ENCODE assay signal across 9 cellular contexts in the genomic region with DNA sequence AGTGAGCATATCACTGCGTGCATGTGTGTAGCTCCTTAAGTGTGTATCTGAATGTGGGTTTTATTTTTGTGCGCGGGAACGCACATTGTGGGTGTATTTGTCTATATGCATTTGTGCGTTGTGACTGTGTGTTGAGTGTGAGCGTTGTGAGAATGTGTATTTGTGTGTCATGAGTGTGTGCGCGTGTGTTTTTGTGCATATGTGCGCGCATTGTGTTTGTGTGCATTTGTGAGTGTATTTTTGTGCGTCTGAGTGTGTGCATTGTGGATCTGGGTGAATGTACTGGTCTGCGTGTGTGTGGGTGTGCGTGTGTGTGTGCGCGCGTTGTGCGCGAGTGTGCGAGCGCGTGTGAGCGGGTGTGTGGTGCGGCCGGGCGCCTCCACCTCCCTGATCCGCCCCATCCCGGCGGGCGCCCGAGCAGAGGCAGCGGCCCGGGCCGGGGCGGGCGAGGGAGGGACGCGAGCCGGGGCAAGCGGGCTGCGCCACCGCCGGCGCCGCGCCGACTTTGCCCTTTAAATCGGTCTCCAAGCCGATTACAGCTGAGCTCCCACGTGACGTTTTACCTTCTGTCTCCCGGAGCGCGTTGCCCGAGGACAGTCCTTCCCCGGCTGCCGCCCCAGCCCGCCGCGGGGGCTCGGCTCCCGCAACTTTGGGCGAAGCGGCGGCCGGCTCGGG. TPM values are rescaled to one million over a fixed set of nuclear protein-coding genes. Genes with fewer than 3 reads are reported as not detected.
A peak's percentile ranks its signal among the peaks of the same experiment; 100 is the strongest.
DNase-seq lines count a peak whose midpoint lies in the region; ATAC-seq and TF ChIP-seq lines count a peak whose summit lies in the region.
"Had no signal": no experiment of that assay in that cellular context is flagged by ENCODE, and none has a peak within 500 bp of the region (broad histone marks: within the 10 kb centered on the region; RNA-seq: fewer than 3 reads in every experiment).

A gene with protein sequence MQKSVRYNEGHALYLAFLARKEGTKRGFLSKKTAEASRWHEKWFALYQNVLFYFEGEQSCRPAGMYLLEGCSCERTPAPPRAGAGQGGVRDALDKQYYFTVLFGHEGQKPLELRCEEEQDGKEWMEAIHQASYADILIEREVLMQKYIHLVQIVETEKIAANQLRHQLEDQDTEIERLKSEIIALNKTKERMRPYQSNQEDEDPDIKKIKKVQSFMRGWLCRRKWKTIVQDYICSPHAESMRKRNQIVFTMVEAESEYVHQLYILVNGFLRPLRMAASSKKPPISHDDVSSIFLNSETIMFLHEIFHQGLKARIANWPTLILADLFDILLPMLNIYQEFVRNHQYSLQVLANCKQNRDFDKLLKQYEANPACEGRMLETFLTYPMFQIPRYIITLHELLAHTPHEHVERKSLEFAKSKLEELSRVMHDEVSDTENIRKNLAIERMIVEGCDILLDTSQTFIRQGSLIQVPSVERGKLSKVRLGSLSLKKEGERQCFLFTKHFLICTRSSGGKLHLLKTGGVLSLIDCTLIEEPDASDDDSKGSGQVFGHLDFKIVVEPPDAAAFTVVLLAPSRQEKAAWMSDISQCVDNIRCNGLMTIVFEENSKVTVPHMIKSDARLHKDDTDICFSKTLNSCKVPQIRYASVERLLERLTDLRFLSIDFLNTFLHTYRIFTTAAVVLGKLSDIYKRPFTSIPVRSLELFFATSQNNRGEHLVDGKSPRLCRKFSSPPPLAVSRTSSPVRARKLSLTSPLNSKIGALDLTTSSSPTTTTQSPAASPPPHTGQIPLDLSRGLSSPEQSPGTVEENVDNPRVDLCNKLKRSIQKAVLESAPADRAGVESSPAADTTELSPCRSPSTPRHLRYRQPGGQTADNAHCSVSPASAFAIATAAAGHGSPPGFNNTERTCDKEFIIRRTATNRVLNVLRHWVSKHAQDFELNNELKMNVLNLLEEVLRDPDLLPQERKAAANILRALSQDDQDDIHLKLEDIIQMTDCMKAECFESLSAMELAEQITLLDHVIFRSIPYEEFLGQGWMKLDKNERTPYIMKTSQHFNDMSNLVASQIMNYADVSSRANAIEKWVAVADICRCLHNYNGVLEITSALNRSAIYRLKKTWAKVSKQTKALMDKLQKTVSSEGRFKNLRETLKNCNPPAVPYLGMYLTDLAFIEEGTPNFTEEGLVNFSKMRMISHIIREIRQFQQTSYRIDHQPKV (N-terminal part only) (plus strand): TSS at position 596 of the 675 bp plus-strand sequence. CDS start 376 bp downstream, outside the sequence.

- no peak for TF ChIP-seq CTCF in CD8-positive, alpha-beta T cell (IDR thresholded peaks at IDR 0.05)
- no peak for TF ChIP-seq CTCF in Panc1 (IDR thresholded peaks at IDR 0.05)
- TF ChIP-seq CTCF in thyroid gland (IDR thresholded peaks at IDR 0.05) = no peak

- intact Hi-C loops in CD8-positive, alpha-beta T cell (cut with DNase I, micrococcal nuclease) = loop anchor here (1.0 to 5.0 kb wide), 5 partner anchors 92 to 1012 kb away; a partner anchor contains a TSS
- intact Hi-C loops in Panc1 (cut with micrococcal nuclease; ENCODE audit: unreplicated experiment) = loop anchor here (10.0 kb wide), 1 partner anchor 145 kb away; no protein-coding TSS in a partner anchor
- intact Hi-C loops in thyroid gland (cut with DNase I) = no loop called here

- no peaks in the 10 kb centered on the region for H3K27me3 ChIP-seq in CD8-positive, alpha-beta T cell (ENCODE audit: insufficient read depth, low read length)
- no peaks in the 10 kb centered on the region for H3K27me3 ChIP-seq in Panc1 (ENCODE audit: control insufficient read depth, insufficient read depth, low read length)
- no peaks in the 10 kb centered on the region for H3K27me3 ChIP-seq in thyroid gland

- peaks cover 11% of the 10 kb centered on the region for H3K36me3 Mint-ChIP-seq in CD8-positive, alpha-beta T cell

- peak within 1 kb of the TSS; percentile 81 for H3K4me3 ChIP-seq in CD8-positive, alpha-beta T cell (ENCODE audit: low read depth, low read length)
- H3K4me3 ChIP-seq in Panc1 (ENCODE audit: low read depth in 2 of 2, low read length in 2 of 2) = peak within 1 kb of the TSS; percentile 43 to 73
- H3K4me3 ChIP-seq in thyroid gland (replicated peaks in 1 of 3) = peak within 1 kb of the TSS in 2 of 3 donors; percentile 18 to 48

- no peaks in the 10 kb centered on the region for H3K9me3 Mint-ChIP-seq in CD8-positive, alpha-beta T cell

- POLR2A ChIA-PET in CD8-positive, alpha-beta T cell (lab: Charles Lee) = interaction anchor here (0.7 to 1.8 kb wide), 4 partner anchors 15 to 56 kb away, joined by 3 to 5 read pairs (median 4); no protein-coding TSS in a partner anchor
- POLR2A ChIA-PET in Panc1 (lab: Charles Lee) = no interaction called here

- in situ Hi-C loops in Panc1 (cut with HindIII; ENCODE audit: low pct_unique_long_range_greater_than_20kb, low sequenced_read_pairs) = no loop called here

- peak within 1 kb of the TSS; percentile 50 for H3K27ac ChIP-seq in CD8-positive, alpha-beta T cell (ENCODE audit: low read depth, low read length)
- H3K27ac ChIP-seq in Panc1 (ENCODE audit: low read length) = peak within 1 kb of the TSS; percentile 70
- peak within 1 kb of the TSS; percentile 71 to 92 (median 83) for H3K27ac ChIP-seq in thyroid gland

- H3K27ac Mint-ChIP-seq in CD8-positive, alpha-beta T cell = peak within 1 kb of the TSS; percentile 95

- peaks cover 4% of the 10 kb centered on the region for H3K27me3 Mint-ChIP-seq in CD8-positive, alpha-beta T cell (ENCODE audit: low read depth)

- peak; percentile 6 for ATAC-seq in CD8-positive, alpha-beta T cell
- peak; percentile 4; the same call in 1 of the 2 replicates for ATAC-seq in Panc1

- H3K4me3 Mint-ChIP-seq in CD8-positive, alpha-beta T cell = peak within 1 kb of the TSS; percentile 95

- H3K4me1 ChIP-seq in CD8-positive, alpha-beta T cell (ENCODE audit: insufficient read depth, low read length) = peaks cover 51% of the 10 kb centered on the region
- H3K4me1 ChIP-seq in Panc1 (ENCODE audit: control insufficient read depth, insufficient read depth, low read length) (no peaks in the 10 kb centered on the region), thyroid gland (peaks cover 19 to 43% of the 10 kb centered on the region in 2 donors)

- CTCF ChIA-PET in CD8-positive, alpha-beta T cell (lab: Charles Lee) = interaction anchor here (1.0 to 1.4 kb wide), 6 partner anchors 12 to 148 kb away, joined by 3 to 10 read pairs (median 4); no protein-coding TSS in a partner anchor
- CTCF ChIA-PET in Panc1 (lab: Charles Lee) = no interaction called here

- peaks cover 59% of the 10 kb centered on the region for H3K4me1 Mint-ChIP-seq in CD8-positive, alpha-beta T cell (ENCODE audit: low read depth)

- no peaks in the 10 kb centered on the region for H3K36me3 ChIP-seq in CD8-positive, alpha-beta T cell (ENCODE audit: insufficient read depth, low read length)
- H3K36me3 ChIP-seq in Panc1 (ENCODE audit: control insufficient read depth, insufficient read depth, low read length) = no peaks in the 10 kb centered on the region
- H3K36me3 ChIP-seq in thyroid gland = no peaks in the 10 kb centered on the region
- H3K36me3 ChIP-seq: pancreas had no signal

- DNase-seq in CD8-positive, alpha-beta T cell = peak in 6 of 7 experiments; percentile 13 to 75 (median 44)
- DNase-seq in Panc1 (ENCODE audit: low read depth, low spot score) (no peak), germinal center (ENCODE audit: low spot score) (peak; percentile 10), occipital lobe (lab: John Stamatoyannopoulos, UW) (peak; percentile 23), thyroid gland (peak; percentile 32 to 55), NCI-H1105 (lab: John Stamatoyannopoulos, UW) (no peak), NCI-H187 treated with DMSO at 0.1 percent for 48 hours (lab: John Stamatoyannopoulos, UW) (no peak)
- DNase-seq in activated naive CD4-positive, alpha-beta T cell treated with Interleukin-2 at 50 U/mL for 16 hours = peak; percentile 50

- no TSS peak for BruUV-seq in Panc1 (replicated peaks; lab: Mats Ljungman, UMichigan)

- no peaks in the 10 kb centered on the region for H3K9me3 ChIP-seq in CD8-positive, alpha-beta T cell (ENCODE audit: low read length)
- H3K9me3 ChIP-seq in Panc1 (ENCODE audit: control insufficient read depth, insufficient read depth, low read depth, low read length) (no peaks in the 10 kb centered on the region), thyroid gland (no peaks in the 10 kb centered on the region)
- H3K9me3 ChIP-seq: pancreas had no signal

- TF ChIP-seq POLR2A in thyroid gland (IDR thresholded peaks at IDR 0.05) = peak in 1 of 2 donors; percentile 67

- WGBS in thyroid gland, 2 donors = 34 to 70% methylated on average over 12 to 25 of the region's 66 CpGs

RNA-seq across cellular contexts. Expression of the gene that starts here (rescaled TPM):
- 10 to 100 TPM; 25.4 to 25.6 TPM for total RNA-seq in CD8-positive, alpha-beta T cell
- total RNA-seq in Panc1 (2021; ENCODE audit: unreplicated experiment) (4.7 TPM), occipital lobe (20.0 TPM), thyroid gland (10 to 100 TPM in 3 of 4 donors, 1 to 10 TPM in 1; 9.2 to 18.8 (median 14.8) TPM)
- 2.9 TPM for polyA plus RNA-seq in Panc1 (2012; ENCODE audit: insufficient read length)

Comparison
In these comparisons a context has a peak if more than half of its experiments do, and no peak if none do; other contexts are left out.
1. DNase-seq: peak in CD8-positive, alpha-beta T cell (6 of 7), activated naive CD4-positive, alpha-beta T cell treated with Interleukin-2 at 50 U/mL for 16 hours (single experiment), germinal center (single experiment), occipital lobe (single experiment) and thyroid gland (2 of 2); none in Panc1 (single experiment), NCI-H1105 (single experiment) and NCI-H187 treated with DMSO at 0.1 percent for 48 hours (single experiment).
2. Peak in every context shown above with its lines, with median percentiles within 50 percentile points of each other: H3K27ac ChIP-seq and H3K4me3 ChIP-seq.